ENCODE assay signal across 1 cellular context in the genomic region with DNA sequence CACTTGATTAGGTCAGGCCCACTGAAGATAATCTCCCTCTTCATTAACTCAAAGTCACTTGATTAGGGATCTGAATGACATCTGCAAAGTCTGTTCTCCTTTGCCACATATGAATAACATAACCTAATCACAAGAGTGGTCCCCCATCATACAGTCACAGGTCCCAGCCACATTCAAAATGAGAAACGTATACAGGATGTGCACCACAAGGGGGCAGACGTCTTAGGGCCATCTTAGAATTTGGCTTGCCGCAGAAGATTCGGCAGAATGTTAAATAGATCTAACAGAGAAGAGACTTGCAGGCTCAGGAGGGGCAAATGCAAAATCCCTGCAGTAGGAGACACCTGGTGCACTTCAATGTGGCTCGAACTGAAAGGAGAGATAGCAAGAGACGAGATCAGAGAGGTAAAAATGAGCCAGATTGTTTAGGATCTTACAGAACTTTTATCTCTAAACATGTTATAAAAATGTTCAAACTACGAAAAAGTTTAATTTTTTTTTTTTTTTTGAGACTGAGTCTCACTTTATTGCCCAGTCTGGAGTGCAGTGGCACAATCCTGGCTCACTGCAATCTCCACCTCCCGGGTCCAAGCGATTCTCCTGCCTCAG.
TF ChIP-seq lines count a peak whose summit lies in the region.

No MANE protein-coding gene starts in this region.

TF ChIP-seq in GM12878, 131 proteins besides CTCF, POLR2A, EP300 and RAD21 (continued from another document):
- TF ChIP-seq, protein P1, sequence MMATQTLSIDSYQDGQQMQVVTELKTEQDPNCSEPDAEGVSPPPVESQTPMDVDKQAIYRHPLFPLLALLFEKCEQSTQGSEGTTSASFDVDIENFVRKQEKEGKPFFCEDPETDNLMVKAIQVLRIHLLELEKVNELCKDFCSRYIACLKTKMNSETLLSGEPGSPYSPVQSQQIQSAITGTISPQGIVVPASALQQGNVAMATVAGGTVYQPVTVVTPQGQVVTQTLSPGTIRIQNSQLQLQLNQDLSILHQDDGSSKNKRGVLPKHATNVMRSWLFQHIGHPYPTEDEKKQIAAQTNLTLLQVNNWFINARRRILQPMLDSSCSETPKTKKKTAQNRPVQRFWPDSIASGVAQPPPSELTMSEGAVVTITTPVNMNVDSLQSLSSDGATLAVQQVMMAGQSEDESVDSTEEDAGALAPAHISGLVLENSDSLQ (IDR thresholded peaks at IDR 0.05): no peak
- TF ChIP-seq, protein P2, sequence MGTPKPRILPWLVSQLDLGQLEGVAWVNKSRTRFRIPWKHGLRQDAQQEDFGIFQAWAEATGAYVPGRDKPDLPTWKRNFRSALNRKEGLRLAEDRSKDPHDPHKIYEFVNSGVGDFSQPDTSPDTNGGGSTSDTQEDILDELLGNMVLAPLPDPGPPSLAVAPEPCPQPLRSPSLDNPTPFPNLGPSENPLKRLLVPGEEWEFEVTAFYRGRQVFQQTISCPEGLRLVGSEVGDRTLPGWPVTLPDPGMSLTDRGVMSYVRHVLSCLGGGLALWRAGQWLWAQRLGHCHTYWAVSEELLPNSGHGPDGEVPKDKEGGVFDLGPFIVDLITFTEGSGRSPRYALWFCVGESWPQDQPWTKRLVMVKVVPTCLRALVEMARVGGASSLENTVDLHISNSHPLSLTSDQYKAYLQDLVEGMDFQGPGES (IDR thresholded peaks at IDR 0.05): no peak
- TF ChIP-seq SMC3 (IDR thresholded peaks at IDR 0.05; ENCODE audit: borderline replicate concordance, low read length): peak; percentile 69
- TF ChIP-seq, protein P3, sequence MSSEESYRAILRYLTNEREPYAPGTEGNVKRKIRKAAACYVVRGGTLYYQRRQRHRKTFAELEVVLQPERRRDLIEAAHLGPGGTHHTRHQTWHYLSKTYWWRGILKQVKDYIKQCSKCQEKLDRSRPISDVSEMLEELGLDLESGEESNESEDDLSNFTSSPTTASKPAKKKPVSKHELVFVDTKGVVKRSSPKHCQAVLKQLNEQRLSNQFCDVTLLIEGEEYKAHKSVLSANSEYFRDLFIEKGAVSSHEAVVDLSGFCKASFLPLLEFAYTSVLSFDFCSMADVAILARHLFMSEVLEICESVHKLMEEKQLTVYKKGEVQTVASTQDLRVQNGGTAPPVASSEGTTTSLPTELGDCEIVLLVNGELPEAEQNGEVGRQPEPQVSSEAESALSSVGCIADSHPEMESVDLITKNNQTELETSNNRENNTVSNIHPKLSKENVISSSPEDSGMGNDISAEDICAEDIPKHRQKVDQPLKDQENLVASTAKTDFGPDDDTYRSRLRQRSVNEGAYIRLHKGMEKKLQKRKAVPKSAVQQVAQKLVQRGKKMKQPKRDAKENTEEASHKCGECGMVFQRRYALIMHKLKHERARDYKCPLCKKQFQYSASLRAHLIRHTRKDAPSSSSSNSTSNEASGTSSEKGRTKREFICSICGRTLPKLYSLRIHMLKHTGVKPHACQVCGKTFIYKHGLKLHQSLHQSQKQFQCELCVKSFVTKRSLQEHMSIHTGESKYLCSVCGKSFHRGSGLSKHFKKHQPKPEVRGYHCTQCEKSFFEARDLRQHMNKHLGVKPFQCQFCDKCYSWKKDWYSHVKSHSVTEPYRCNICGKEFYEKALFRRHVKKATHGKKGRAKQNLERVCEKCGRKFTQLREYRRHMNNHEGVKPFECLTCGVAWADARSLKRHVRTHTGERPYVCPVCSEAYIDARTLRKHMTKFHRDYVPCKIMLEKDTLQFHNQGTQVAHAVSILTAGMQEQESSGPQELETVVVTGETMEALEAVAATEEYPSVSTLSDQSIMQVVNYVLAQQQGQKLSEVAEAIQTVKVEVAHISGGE (CRISPR knock-in tag; IDR thresholded peaks at IDR 0.05): no peak
- TF ChIP-seq, protein P4, sequence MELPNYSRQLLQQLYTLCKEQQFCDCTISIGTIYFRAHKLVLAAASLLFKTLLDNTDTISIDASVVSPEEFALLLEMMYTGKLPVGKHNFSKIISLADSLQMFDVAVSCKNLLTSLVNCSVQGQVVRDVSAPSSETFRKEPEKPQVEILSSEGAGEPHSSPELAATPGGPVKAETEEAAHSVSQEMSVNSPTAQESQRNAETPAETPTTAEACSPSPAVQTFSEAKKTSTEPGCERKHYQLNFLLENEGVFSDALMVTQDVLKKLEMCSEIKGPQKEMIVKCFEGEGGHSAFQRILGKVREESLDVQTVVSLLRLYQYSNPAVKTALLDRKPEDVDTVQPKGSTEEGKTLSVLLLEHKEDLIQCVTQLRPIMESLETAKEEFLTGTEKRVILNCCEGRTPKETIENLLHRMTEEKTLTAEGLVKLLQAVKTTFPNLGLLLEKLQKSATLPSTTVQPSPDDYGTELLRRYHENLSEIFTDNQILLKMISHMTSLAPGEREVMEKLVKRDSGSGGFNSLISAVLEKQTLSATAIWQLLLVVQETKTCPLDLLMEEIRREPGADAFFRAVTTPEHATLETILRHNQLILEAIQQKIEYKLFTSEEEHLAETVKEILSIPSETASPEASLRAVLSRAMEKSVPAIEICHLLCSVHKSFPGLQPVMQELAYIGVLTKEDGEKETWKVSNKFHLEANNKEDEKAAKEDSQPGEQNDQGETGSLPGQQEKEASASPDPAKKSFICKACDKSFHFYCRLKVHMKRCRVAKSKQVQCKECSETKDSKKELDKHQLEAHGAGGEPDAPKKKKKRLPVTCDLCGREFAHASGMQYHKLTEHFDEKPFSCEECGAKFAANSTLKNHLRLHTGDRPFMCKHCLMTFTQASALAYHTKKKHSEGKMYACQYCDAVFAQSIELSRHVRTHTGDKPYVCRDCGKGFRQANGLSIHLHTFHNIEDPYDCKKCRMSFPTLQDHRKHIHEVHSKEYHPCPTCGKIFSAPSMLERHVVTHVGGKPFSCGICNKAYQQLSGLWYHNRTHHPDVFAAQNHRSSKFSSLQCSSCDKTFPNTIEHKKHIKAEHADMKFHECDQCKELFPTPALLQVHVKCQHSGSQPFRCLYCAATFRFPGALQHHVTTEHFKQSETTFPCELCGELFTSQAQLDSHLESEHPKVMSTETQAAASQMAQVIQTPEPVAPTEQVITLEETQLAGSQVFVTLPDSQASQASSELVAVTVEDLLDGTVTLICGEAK (IDR thresholded peaks at IDR 0.05; ENCODE audit: borderline replicate concordance): no peak
- TF ChIP-seq ZNF207 (IDR thresholded peaks at IDR 0.05; ENCODE audit: borderline replicate concordance): no peak
- TF ChIP-seq, protein P5, sequence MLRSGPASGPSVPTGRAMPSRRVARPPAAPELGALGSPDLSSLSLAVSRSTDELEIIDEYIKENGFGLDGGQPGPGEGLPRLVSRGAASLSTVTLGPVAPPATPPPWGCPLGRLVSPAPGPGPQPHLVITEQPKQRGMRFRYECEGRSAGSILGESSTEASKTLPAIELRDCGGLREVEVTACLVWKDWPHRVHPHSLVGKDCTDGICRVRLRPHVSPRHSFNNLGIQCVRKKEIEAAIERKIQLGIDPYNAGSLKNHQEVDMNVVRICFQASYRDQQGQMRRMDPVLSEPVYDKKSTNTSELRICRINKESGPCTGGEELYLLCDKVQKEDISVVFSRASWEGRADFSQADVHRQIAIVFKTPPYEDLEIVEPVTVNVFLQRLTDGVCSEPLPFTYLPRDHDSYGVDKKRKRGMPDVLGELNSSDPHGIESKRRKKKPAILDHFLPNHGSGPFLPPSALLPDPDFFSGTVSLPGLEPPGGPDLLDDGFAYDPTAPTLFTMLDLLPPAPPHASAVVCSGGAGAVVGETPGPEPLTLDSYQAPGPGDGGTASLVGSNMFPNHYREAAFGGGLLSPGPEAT (IDR thresholded peaks at IDR 0.05; ENCODE audit: low read depth): no peak
- TF ChIP-seq RCOR1 (conservative IDR thresholded peaks at IDR 0.05; ENCODE audit: low read depth, low read length): no peak
- no peak for TF ChIP-seq DPF2 (IDR thresholded peaks at IDR 0.05)
- TF ChIP-seq RUNX3 (IDR thresholded peaks at IDR 0.05; ENCODE audit: low read length): peak; percentile 37; the same call in 1 of the 2 replicates
- TF ChIP-seq, protein P6, sequence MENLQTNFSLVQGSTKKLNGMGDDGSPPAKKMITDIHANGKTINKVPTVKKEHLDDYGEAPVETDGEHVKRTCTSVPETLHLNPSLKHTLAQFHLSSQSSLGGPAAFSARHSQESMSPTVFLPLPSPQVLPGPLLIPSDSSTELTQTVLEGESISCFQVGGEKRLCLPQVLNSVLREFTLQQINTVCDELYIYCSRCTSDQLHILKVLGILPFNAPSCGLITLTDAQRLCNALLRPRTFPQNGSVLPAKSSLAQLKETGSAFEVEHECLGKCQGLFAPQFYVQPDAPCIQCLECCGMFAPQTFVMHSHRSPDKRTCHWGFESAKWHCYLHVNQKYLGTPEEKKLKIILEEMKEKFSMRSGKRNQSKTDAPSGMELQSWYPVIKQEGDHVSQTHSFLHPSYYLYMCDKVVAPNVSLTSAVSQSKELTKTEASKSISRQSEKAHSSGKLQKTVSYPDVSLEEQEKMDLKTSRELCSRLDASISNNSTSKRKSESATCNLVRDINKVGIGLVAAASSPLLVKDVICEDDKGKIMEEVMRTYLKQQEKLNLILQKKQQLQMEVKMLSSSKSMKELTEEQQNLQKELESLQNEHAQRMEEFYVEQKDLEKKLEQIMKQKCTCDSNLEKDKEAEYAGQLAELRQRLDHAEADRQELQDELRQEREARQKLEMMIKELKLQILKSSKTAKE (IDR thresholded peaks at IDR 0.05; ENCODE audit: low read depth, poor library complexity, severe bottlenecking): no peak
- peak; percentile 31; the same call in 1 of the 2 replicates for TF ChIP-seq SMARCA5 (IDR thresholded peaks at IDR 0.05)
- peak; percentile 93 for TF ChIP-seq YY1 (IDR thresholded peaks at IDR 0.05; ENCODE audit: low read depth, low read length)
- TF ChIP-seq ZNF274 (IDR thresholded peaks at IDR 0.05; ENCODE audit: insufficient read depth, insufficient read length): no peak
- TF ChIP-seq NR2C1 (IDR thresholded peaks at IDR 0.05): no peak
- TF ChIP-seq PAX5 (IDR thresholded peaks at IDR 0.05; ENCODE audit: borderline replicate concordance, low read depth, low read length): no peak
- TF ChIP-seq IRF4 (IDR thresholded peaks at IDR 0.05; ENCODE audit: low read depth, low read length): no peak
